Comparison of ENCODE assay signal across 14 cellular contexts in the genomic region with DNA sequence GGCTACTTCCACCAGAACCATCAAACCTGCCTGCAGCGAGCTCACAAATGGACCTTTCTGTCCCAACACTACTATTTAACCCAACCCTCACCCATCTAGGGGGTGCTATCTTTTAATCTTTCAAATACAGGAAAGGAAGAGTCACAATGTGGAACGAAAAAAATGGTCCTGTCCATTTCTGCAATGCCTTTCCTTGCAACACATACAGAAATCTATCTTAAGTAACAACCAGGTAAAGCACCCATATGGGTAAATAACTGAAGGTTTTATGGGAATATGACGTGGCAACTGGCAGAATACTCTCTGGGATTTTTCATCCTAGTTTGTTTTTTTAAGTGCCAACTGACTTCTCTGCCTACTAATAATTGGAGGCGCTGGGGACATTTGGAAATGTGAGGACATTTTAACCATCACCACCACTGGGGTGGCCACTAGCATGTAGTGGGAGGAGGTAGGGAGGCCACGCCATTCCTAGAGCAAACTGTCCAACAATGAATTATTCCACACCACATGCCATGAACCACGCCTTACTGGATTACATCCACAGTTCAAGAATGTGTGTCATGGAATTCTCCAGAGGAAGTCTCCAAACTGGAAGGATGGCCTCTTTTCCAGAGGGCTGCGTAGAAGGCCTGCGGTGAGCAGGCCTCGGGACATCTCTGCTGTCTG. TPM values are rescaled to one million over a fixed set of nuclear protein-coding genes. Genes with fewer than 3 reads are reported as not detected.
DNase-seq lines count a peak whose midpoint lies in the region; ATAC-seq and TF ChIP-seq lines count a peak whose summit lies in the region.
"Had no signal": no experiment of that assay in that cellular context is flagged by ENCODE, and none has a peak within 500 bp of the region (broad histone marks: within the 10 kb centered on the region; RNA-seq: fewer than 3 reads in every experiment).

No MANE protein-coding gene starts in this region.

- peaks cover 2% of the 10 kb centered on the region for H3K9me3 Mint-ChIP-seq in progenitor cell of endocrine pancreas (ENCODE audit: low read depth)

- H3K27ac Mint-ChIP-seq in progenitor cell of endocrine pancreas, result peak overlapping the region; percentile 59
- H3K27ac Mint-ChIP-seq: activated T-cell treated with anti-CD3 and anti-CD28 coated beads, Interleukin-2, amount 50 U/mL, for 24 hours had no signal

- WGBS in heart left ventricle, 4 donors, result 67 to 84% (median 75%) methylated on average over 9 of the region's 9 CpGs

- no peaks in the 10 kb centered on the region for H3K27me3 Mint-ChIP-seq in progenitor cell of endocrine pancreas
- H3K27me3 Mint-ChIP-seq: activated T-cell treated with anti-CD3 and anti-CD28 coated beads, Interleukin-2, amount 50 U/mL, for 24 hours had no signal

- H3K27me3 ChIP-seq in SJSA1 (replicated peaks) (no peaks in the 10 kb centered on the region), heart left ventricle (no peaks in the 10 kb centered on the region)
- H3K27me3 ChIP-seq: BLaER1, cardiac muscle cell had no signal

- H3K4me3 Mint-ChIP-seq in progenitor cell of endocrine pancreas (ENCODE audit: low read depth), result no peak overlapping the region
- H3K4me3 Mint-ChIP-seq: activated T-cell treated with anti-CD3 and anti-CD28 coated beads, Interleukin-2, amount 50 U/mL, for 24 hours had no signal

- peak overlapping the region; percentile 73 for H3K27ac ChIP-seq in SJSA1
- H3K27ac ChIP-seq in heart left ventricle, result peak overlapping the region in 1 of 12 donors; percentile 17
- H3K27ac ChIP-seq: BLaER1, cardiac muscle cell had no signal

- ATAC-seq in heart left ventricle (peak; percentile 49 to 77 (median 74)), GM19397 (IDR thresholded peaks at IDR 0.05; ENCODE audit: unreplicated experiment) (no peak)

- no peak for TF ChIP-seq POLR2A in heart left ventricle (IDR thresholded peaks at IDR 0.05)

- H3K36me3 ChIP-seq in SJSA1 (peaks cover 57% of the 10 kb centered on the region), heart left ventricle (no peaks in the 10 kb centered on the region)
- H3K36me3 ChIP-seq: cardiac muscle cell had no signal

- H3K4me1 ChIP-seq in SJSA1 (replicated peaks), result peaks cover 47% of the 10 kb centered on the region
- H3K4me1 ChIP-seq in heart left ventricle, result peaks cover 0 to 49% (median 6%) of the 10 kb centered on the region in 12 donors

- H3K9me3 ChIP-seq in SJSA1 (replicated peaks) (no peaks in the 10 kb centered on the region), heart left ventricle (peaks cover 0 to 8% (median 0%) of the 10 kb centered on the region in 12 donors)

- peaks cover 19% of the 10 kb centered on the region for H3K4me1 Mint-ChIP-seq in progenitor cell of endocrine pancreas (ENCODE audit: low read depth)

- peak; percentile 79 for DNase-seq in Daoy (ENCODE audit: low read depth)
- DNase-seq in SJSA1 (ENCODE audit: low read depth in 1 of 2, low spot score in 2 of 2), result peak; percentile 80 to 84
- DNase-seq in heart left ventricle, result no peak
- no peak for DNase-seq in progenitor cell of endocrine pancreas (ENCODE audit: low spot score, unreplicated experiment)
- no peak for DNase-seq in SW480 (ENCODE audit: low spot score)
- no peak for DNase-seq in activated CD4-positive, alpha-beta T cell treated with anti-CD3 and anti-CD28 coated beads, Interleukin-2, amount 50 U/mL, for 1 hour
- no peak for DNase-seq in SIG-M5 (lab: John Stamatoyannopoulos, UW)
- DNase-seq: activated T-cell treated with anti-CD3 and anti-CD28 coated beads, Interleukin-2, amount 50 U/mL, for 24 hours; GF-D8; NCI-H1436 treated with DMSO at 0.1 percent for 48 hours; stimulated activated CD4-positive, alpha-beta T cell treated with anti-CD3 and anti-CD28 coated beads, Interleukin-12 subunit alpha, Interleukin-12 subunit beta, amount 100 ng/mL, for 4 hours had no signal

- intact Hi-C loops in heart left ventricle (cut with DNase I), result no loop called here

- no peak for TF ChIP-seq CTCF in heart left ventricle (IDR thresholded peaks at IDR 0.05)
- no peak for TF ChIP-seq CTCF in progenitor cell of endocrine pancreas (IDR thresholded peaks at IDR 0.05; ENCODE audit: unreplicated experiment)

- peaks cover 13% of the 10 kb centered on the region for H3K36me3 Mint-ChIP-seq in progenitor cell of endocrine pancreas (ENCODE audit: insufficient read depth)

- no peak overlapping the region for H3K4me3 ChIP-seq in SJSA1
- no peak overlapping the region for H3K4me3 ChIP-seq in heart left ventricle
- H3K4me3 ChIP-seq: BLaER1, cardiac muscle cell had no signal

RNA-seq across cellular contexts. Expression of gene TNS3, which starts 24.5 kb away (rescaled TPM):
- 58.3 and 58.4 TPM in 2 replicates for total RNA-seq in Daoy (2014; rRNA removed; shearing (Covaris generic))
- 56.9 and 92.5 TPM in 2 replicates for total RNA-seq in SJSA1 (2014; rRNA removed; shearing (Covaris generic))
- total RNA-seq in heart left ventricle (100 to 1,000 TPM in 1 of 9 donors, 10 to 100 TPM in 8; 29.6 to 116 (median 37.2) TPM), progenitor cell of endocrine pancreas (117 and 120 TPM in 2 replicates)
- polyA plus RNA-seq in heart left ventricle, result 10 to 100 TPM; 10.1 to 12.9 TPM

Comparison
In these comparisons a context has a peak if more than half of its experiments do, and no peak if none do; other contexts are left out.
1. DNase-seq: peak in Daoy (single experiment) and SJSA1 (2 of 2); none in heart left ventricle (0 of 5), progenitor cell of endocrine pancreas (single experiment), SW480 (single experiment), activated CD4-positive, alpha-beta T cell treated with anti-CD3 and anti-CD28 coated beads, Interleukin-2, amount 50 U/mL, for 1 hour (single experiment) and SIG-M5 (single experiment).